Comparison of ENCODE assay signal across 21 cellular contexts in the genomic region with DNA sequence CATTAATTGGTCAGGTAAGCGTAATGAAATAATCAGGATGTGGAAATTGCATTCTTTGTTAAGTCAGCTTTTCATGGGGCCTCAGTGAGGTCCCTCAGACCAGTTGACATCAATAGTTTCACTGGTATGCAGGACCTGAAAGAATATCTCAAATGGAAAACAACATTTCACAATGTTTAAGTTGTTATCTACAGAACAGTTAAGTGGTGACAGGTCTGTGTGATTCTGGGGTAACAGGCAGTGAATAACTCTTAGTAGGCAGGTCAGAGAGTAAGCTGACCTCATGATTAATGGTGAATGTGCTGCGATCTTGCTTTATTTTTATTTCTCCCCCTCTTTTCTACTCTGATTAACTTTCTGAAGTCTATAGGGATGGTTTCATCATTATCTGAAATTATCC. TPM values are rescaled to one million over a fixed set of nuclear protein-coding genes. Genes with fewer than 3 reads are reported as not detected.
DNase-seq lines count a peak whose midpoint lies in the region; FAIRE-seq and TF ChIP-seq lines count a peak whose summit lies in the region.
"Had no signal": no experiment of that assay in that cellular context is flagged by ENCODE, and none has a peak within 500 bp of the region (broad histone marks: within the 10 kb centered on the region; RNA-seq: fewer than 3 reads in every experiment).

No MANE protein-coding gene starts in this region.

- H3K4me3 Mint-ChIP-seq in dendritic cell treated with granulocyte-macrophage colony-stimulating factor and Interleukin-4, amounts not matched to agents 40 ng/mL and 50 ng/mL, for 4 days = no peak overlapping the region
- H3K4me3 Mint-ChIP-seq in Caco-2 (ENCODE audit: unreplicated experiment) = no peak overlapping the region
- H3K4me3 Mint-ChIP-seq: CD8-positive, alpha-beta T cell had no signal

- H2AFZ ChIP-seq in ACC112 (ENCODE audit: low read length, unreplicated experiment) = no peak overlapping the region

- intact Hi-C loops in dendritic cell treated with granulocyte-macrophage colony-stimulating factor and Interleukin-4, amounts not matched to agents 40 ng/mL and 50 ng/mL, for 4 days (cut with micrococcal nuclease) = no loop called here
- intact Hi-C loops in Caco-2 (cut with micrococcal nuclease; ENCODE audit: unreplicated experiment) = no loop called here

- H3K27me3 ChIP-seq in ACC112 (ENCODE audit: insufficient read depth, low read length) (no peaks in the 10 kb centered on the region), Caco-2 (replicated peaks; ENCODE audit: control insufficient read depth, insufficient read depth, low read length) (no peaks in the 10 kb centered on the region)
- H3K27me3 ChIP-seq: BLaER1, MG63, SJSA1 had no signal

- CTCF ChIA-PET in Caco-2 (lab: Charles Lee) = no interaction called here

- peaks cover 62% of the 10 kb centered on the region for H3K4me1 Mint-ChIP-seq in dendritic cell treated with granulocyte-macrophage colony-stimulating factor and Interleukin-4, amounts not matched to agents 40 ng/mL and 50 ng/mL, for 4 days (ENCODE audit: low read depth)
- H3K4me1 Mint-ChIP-seq in Caco-2 (ENCODE audit: low read depth, unreplicated experiment) = peaks cover 23% of the 10 kb centered on the region

- in situ Hi-C loops in GM13976 (cut with MboI; ENCODE audit: low sequenced_read_pairs, unreplicated experiment) = no loop called here

- no peaks in the 10 kb centered on the region; the same call in 1 of the 2 replicates for H3K9me3 ChIP-seq in Caco-2
- H3K9me3 ChIP-seq: BLaER1, SJSA1 had no signal

- H3K27ac ChIP-seq in ACC112 (ENCODE audit: low read depth, low read length) = peak overlapping the region; percentile 45
- H3K27ac ChIP-seq: BLaER1, SJSA1 had no signal

- no peaks in the 10 kb centered on the region for H3K36me3 Mint-ChIP-seq in dendritic cell treated with granulocyte-macrophage colony-stimulating factor and Interleukin-4, amounts not matched to agents 40 ng/mL and 50 ng/mL, for 4 days (ENCODE audit: low read depth)
- peaks cover 4% of the 10 kb centered on the region for H3K36me3 Mint-ChIP-seq in Caco-2 (ENCODE audit: insufficient read depth, unreplicated experiment)
- H3K36me3 Mint-ChIP-seq: CD8-positive, alpha-beta T cell had no signal

- POLR2A ChIA-PET in Caco-2 (lab: Charles Lee) = no interaction called here

- H3K4me3 ChIP-seq in ACC112 (ENCODE audit: low read depth, low read length) = 0 out of 2 replicates have a peak overlapping the region, but pooled peaks have one; percentile 4
- no peak overlapping the region for H3K4me3 ChIP-seq in fibroblast of the aortic adventitia (ENCODE audit: low read depth, low read length)
- no peak overlapping the region for H3K4me3 ChIP-seq in Caco-2 (ENCODE audit: low read depth, low read length)
- H3K4me3 ChIP-seq: BLaER1, MG63, SJSA1 had no signal

- peak overlapping the region; percentile 30 for H3K27ac Mint-ChIP-seq in dendritic cell treated with granulocyte-macrophage colony-stimulating factor and Interleukin-4, amounts not matched to agents 40 ng/mL and 50 ng/mL, for 4 days
- H3K27ac Mint-ChIP-seq in Caco-2 (ENCODE audit: unreplicated experiment) = no peak overlapping the region
- H3K27ac Mint-ChIP-seq: CD8-positive, alpha-beta T cell had no signal

- peak; percentile 48 for FAIRE-seq in HTR-8/SVneo (lab: Jason Lieb, UNC)
- FAIRE-seq: A204.1, H54 had no signal

- peaks cover 12% of the 10 kb centered on the region for H3K9me3 Mint-ChIP-seq in dendritic cell treated with granulocyte-macrophage colony-stimulating factor and Interleukin-4, amounts not matched to agents 40 ng/mL and 50 ng/mL, for 4 days
- peaks cover 36% of the 10 kb centered on the region for H3K9me3 Mint-ChIP-seq in Caco-2 (ENCODE audit: unreplicated experiment)

- DNase-seq in HTR-8/SVneo (ENCODE audit: insufficient read length, low spot score) = no peak
- DNase-seq in fibroblast of the aortic adventitia (ENCODE audit: low read depth) = peak; percentile 41
- DNase-seq in Caco-2 = no peak
- no peak for DNase-seq in NCI-H1694 (lab: John Stamatoyannopoulos, UW)
- DNase-seq in GM13976 (ENCODE audit: low spot score) = no peak
- no peak for DNase-seq in activated naive CD4-positive, alpha-beta T cell (lab: John Stamatoyannopoulos, UW)
- DNase-seq: CD8-positive, alpha-beta T cell; DMS53; Kasumi-1; MG63; NCI-H1048; NCI-H1436 treated with DMSO at 0.1 percent for 48 hours; NCI-H2029 treated with DMSO at 0.1 percent for 48 hours; NCI-H2171 treated with DMSO at 0.1 percent for 48 hours; NCI-H446 treated with DMSO at 0.1 percent for 48 hours had no signal

- no TSS peak for BruUV-seq in Caco-2 (replicated peaks; lab: Mats Ljungman, UMichigan)

- no peaks in the 10 kb centered on the region for H3K36me3 ChIP-seq in ACC112 (ENCODE audit: insufficient read depth, low read length)
- H3K36me3 ChIP-seq in Caco-2 (ENCODE audit: control insufficient read depth, insufficient read depth, low read length) = no peaks in the 10 kb centered on the region
- H3K36me3 ChIP-seq: BLaER1, MG63, SJSA1 had no signal

- TF ChIP-seq CTCF in fibroblast of the aortic adventitia (IDR thresholded peaks at IDR 0.05; ENCODE audit: insufficient read depth, low read length) = no peak
- no peak for TF ChIP-seq CTCF in Caco-2 (IDR thresholded peaks at IDR 0.05; ENCODE audit: insufficient read depth in 1 of 2, low read depth in 1 of 2, low read length in 1 of 2, severe bottlenecking in 1 of 2, unreplicated experiment in 1 of 2)
- no peak for TF ChIP-seq CTCF in GM13976 (IDR thresholded peaks at IDR 0.05; ENCODE audit: borderline replicate concordance, control extremely low read depth, extremely low read depth, insufficient read depth, missing control alignments)

- H3K79me2 ChIP-seq in ACC112 (ENCODE audit: control insufficient read depth, insufficient read depth, low read length, unreplicated experiment) = no peaks in the 10 kb centered on the region

- H3K27me3 Mint-ChIP-seq in dendritic cell treated with granulocyte-macrophage colony-stimulating factor and Interleukin-4, amounts not matched to agents 40 ng/mL and 50 ng/mL, for 4 days = no peaks in the 10 kb centered on the region
- no peaks in the 10 kb centered on the region for H3K27me3 Mint-ChIP-seq in Caco-2 (ENCODE audit: insufficient read depth, unreplicated experiment)

- H3K4me1 ChIP-seq in ACC112 (ENCODE audit: control insufficient read depth, insufficient read depth, low read length, unreplicated experiment) (peaks cover 31% of the 10 kb centered on the region), Caco-2 (peaks cover 21% of the 10 kb centered on the region)
- H3K4me1 ChIP-seq: SJSA1 had no signal

RNA-seq across cellular contexts. Expression of gene ACP3, which starts 28.9 kb away (rescaled TPM):
- total RNA-seq in fibroblast of the aortic adventitia (ENCODE audit: low replicate concordance) = 0.63 TPM in 1 of 2 replicates, not detected in the other
- 0.82 and 2.3 TPM in 2 replicates for total RNA-seq in Caco-2 (2022)
- total RNA-seq: CD8-positive, alpha-beta T cell; SJSA1 had no signal
